Comparison of ENCODE assay signal across 26 cellular contexts in the genomic region with DNA sequence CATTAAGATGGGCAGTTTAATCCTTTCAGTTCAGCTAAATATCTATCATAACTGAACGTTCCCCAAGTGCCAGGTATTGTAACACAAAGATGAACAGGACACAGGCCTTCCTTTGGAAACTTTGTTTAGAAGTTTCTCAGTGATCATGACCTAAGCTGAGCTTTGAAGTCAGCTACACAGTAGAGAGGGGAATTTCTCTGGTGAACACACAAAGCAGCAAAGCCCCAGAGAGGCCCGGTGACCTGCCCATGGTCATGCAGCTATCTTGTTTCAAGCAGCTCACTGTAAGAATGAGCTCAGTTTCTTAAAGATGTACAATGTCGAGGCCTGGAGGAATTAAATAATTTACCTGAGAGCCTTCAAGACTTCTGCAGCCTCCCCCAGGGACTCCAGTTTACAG.
"Had no signal": no experiment of that assay in that cellular context is flagged by ENCODE, and none has a peak within 500 bp of the region (broad histone marks: within the 10 kb centered on the region; RNA-seq: fewer than 3 reads in every experiment).

No MANE protein-coding gene starts in this region.

- H2AFZ ChIP-seq: hepatocyte had no signal

- H3K4me1 Mint-ChIP-seq: activated T-helper 17 cell treated with anti-CD3 and anti-CD28 coated beads, Interleukin-2, amount 50 U/mL, for 72 hours; stimulated activated naive CD8-positive, alpha-beta T cell treated with anti-CD3 and anti-CD28 coated beads, Interleukin-15, amount 100 ng/mL, for 72 hours had no signal

- H3K27ac ChIP-seq: brain microvascular endothelial cell, dorsolateral prefrontal cortex, hepatocyte, left ventricle myocardium inferior, neutrophil, ovary, prostate gland, right atrium auricular region, tibial nerve had no signal

- H3K4me1 ChIP-seq: prostate gland, tibial nerve had no signal

- H3K4me3 Mint-ChIP-seq: activated T-cell treated with anti-CD3 and anti-CD28 coated beads, Interleukin-2, amount 50 U/mL, for 24 hours; activated T-helper 17 cell treated with anti-CD3 and anti-CD28 coated beads, Interleukin-2, amount 50 U/mL, for 72 hours; effector memory CD8-positive, alpha-beta T cell; naive thymus-derived CD8-positive, alpha-beta T cell; stimulated activated naive CD8-positive, alpha-beta T cell treated with anti-CD3 and anti-CD28 coated beads, Interleukin-15, amount 100 ng/mL, for 72 hours; WTC11 had no signal

- H3K36me3 ChIP-seq: brain microvascular endothelial cell, left ventricle myocardium inferior, neutrophil, ovary, prostate gland, right atrium auricular region, tibial nerve had no signal

- H3K4me3 ChIP-seq: dorsolateral prefrontal cortex, hepatocyte, left ventricle myocardium inferior, ovary, prostate gland, right atrium auricular region, tibial nerve had no signal

- H3K27me3 Mint-ChIP-seq: activated T-cell treated with anti-CD3 and anti-CD28 coated beads, Interleukin-2, amount 50 U/mL, for 24 hours; effector memory CD8-positive, alpha-beta T cell; stimulated activated naive CD8-positive, alpha-beta T cell treated with anti-CD3 and anti-CD28 coated beads, Interleukin-15, amount 100 ng/mL, for 72 hours had no signal

- H3K79me2 ChIP-seq: hepatocyte had no signal

- H3K9me3 ChIP-seq: left ventricle myocardium inferior, neutrophil, ovary, prostate gland, right atrium auricular region, tibial nerve had no signal

- DNase-seq: activated CD8-positive, alpha-beta memory T cell treated with anti-CD3 and anti-CD28 coated beads for 24 hours; activated CD8-positive, alpha-beta memory T cell treated with anti-CD3 and anti-CD28 coated beads, Interleukin-2, amount 50 U/mL, for 4 hours; activated T-cell treated with anti-CD3 and anti-CD28 coated beads, Interleukin-2, amount 50 U/mL, for 24 hours; aorta; brain microvascular endothelial cell; caudate nucleus; dorsolateral prefrontal cortex; effector memory CD8-positive, alpha-beta T cell; foreskin melanocyte; kidney glomerular epithelial cell; left ventricle myocardium inferior; naive thymus-derived CD8-positive, alpha-beta T cell; ovary; stimulated activated CD4-positive, alpha-beta T cell treated with anti-CD3 and anti-CD28 coated beads, Interleukin-12 subunit alpha, Interleukin-12 subunit beta, amount 100 ng/mL, for 4 hours; stimulated activated CD4-positive, alpha-beta T cell treated with anti-CD3 and anti-CD28 coated beads, Interleukin-4, amount 100 ng/mL, for 4 hours; stimulated activated naive CD8-positive, alpha-beta T cell treated with anti-CD3 and anti-CD28 coated beads, Interleukin-15, amount 100 ng/mL, for 72 hours; T1000 had no signal

- H3K27ac Mint-ChIP-seq: activated naive CD4-positive, alpha-beta T cell treated with anti-CD3 and anti-CD28 coated beads, Interleukin-2, amount 50 U/mL, for 72 hours; activated T-cell treated with anti-CD3 and anti-CD28 coated beads, Interleukin-2, amount 50 U/mL, for 24 hours; activated T-helper 17 cell treated with anti-CD3 and anti-CD28 coated beads, Interleukin-2, amount 50 U/mL, for 72 hours; effector memory CD8-positive, alpha-beta T cell; naive thymus-derived CD8-positive, alpha-beta T cell; stimulated activated naive CD8-positive, alpha-beta T cell treated with anti-CD3 and anti-CD28 coated beads, Interleukin-15, amount 100 ng/mL, for 72 hours; WTC11 had no signal

- H3K27me3 ChIP-seq: brain microvascular endothelial cell, dorsolateral prefrontal cortex, hepatocyte, neutrophil, ovary, right atrium auricular region, tibial nerve had no signal

- ATAC-seq: activated naive CD4-positive, alpha-beta T cell treated with anti-CD3 and anti-CD28 coated beads, Interleukin-2, amount 50 U/mL, for 72 hours; activated T-helper 17 cell treated with anti-CD3 and anti-CD28 coated beads, Interleukin-2, amount 50 U/mL, for 72 hours; effector memory CD8-positive, alpha-beta T cell; esophagus mucosa; naive thymus-derived CD8-positive, alpha-beta T cell; stimulated activated naive CD8-positive, alpha-beta T cell treated with anti-CD3 and anti-CD28 coated beads, Interleukin-15, amount 100 ng/mL, for 72 hours; WTC11 had no signal

- H3K4me2 ChIP-seq: hepatocyte had no signal

- H3K36me3 Mint-ChIP-seq: activated naive CD4-positive, alpha-beta T cell treated with anti-CD3 and anti-CD28 coated beads, Interleukin-2, amount 50 U/mL, for 72 hours; naive thymus-derived CD8-positive, alpha-beta T cell; WTC11 had no signal

- H3K9me3 Mint-ChIP-seq: activated naive CD4-positive, alpha-beta T cell treated with anti-CD3 and anti-CD28 coated beads, Interleukin-2, amount 50 U/mL, for 72 hours; activated T-cell treated with anti-CD3 and anti-CD28 coated beads, Interleukin-2, amount 50 U/mL, for 24 hours; naive thymus-derived CD8-positive, alpha-beta T cell; stimulated activated naive CD8-positive, alpha-beta T cell treated with anti-CD3 and anti-CD28 coated beads, Interleukin-15, amount 100 ng/mL, for 72 hours had no signal
